In genomic region chr21:29230541-29231275, GRCh38 we compare ENCODE assay signal across 20 cellular contexts.
DNase-seq lines count a peak whose midpoint lies in the region; ATAC-seq and TF ChIP-seq lines count a peak whose summit lies in the region.
"Had no signal": no experiment of that assay in that cellular context is flagged by ENCODE, and none has a peak within 500 bp of the region (broad histone marks: within the 10 kb centered on the region; RNA-seq: fewer than 3 reads in every experiment).

No MANE protein-coding gene starts in this region.

- no peak for TF ChIP-seq EP300 in ovary (IDR thresholded peaks at IDR 0.05)

- H3K9me3 Mint-ChIP-seq in stimulated activated memory B cell treated with anti-CD40 and anti-IgM and Interleukin-4, amounts not matched to agents 10 μg/mL and 1 μg/mL and 100 μg/mL, for 72 hours: no peaks in the 10 kb centered on the region
- no peaks in the 10 kb centered on the region for H3K9me3 Mint-ChIP-seq in glutamatergic neuron (ENCODE audit: unreplicated experiment)
- H3K9me3 Mint-ChIP-seq: activated CD8-positive, alpha-beta T cell treated with anti-CD3 and anti-CD28 coated beads for 36 hours; activated T-helper 2 cell treated with anti-CD3 and anti-CD28 coated beads, Interferon-gamma antibody, Interleukin-2, Interleukin-4, amounts not matched to agents 10 μg/mL and 5 μg/mL and 100 μg/mL, durations not matched to agents 14 hours and 24 hours and 36 hours had no signal

- intact Hi-C loops in ovary (cut with DNase I): no loop called here

- H3K27ac Mint-ChIP-seq in stimulated activated memory B cell treated with anti-CD40 and anti-IgM and Interleukin-4, amounts not matched to agents 10 μg/mL and 1 μg/mL and 100 μg/mL, for 72 hours: peak overlapping the region; percentile 36
- no peak overlapping the region for H3K27ac Mint-ChIP-seq in glutamatergic neuron (ENCODE audit: unreplicated experiment)
- H3K27ac Mint-ChIP-seq: activated CD8-positive, alpha-beta T cell treated with anti-CD3 and anti-CD28 coated beads for 36 hours; activated T-helper 2 cell treated with anti-CD3 and anti-CD28 coated beads, Interferon-gamma antibody, Interleukin-2, Interleukin-4, amounts not matched to agents 10 μg/mL and 5 μg/mL and 100 μg/mL, durations not matched to agents 14 hours and 24 hours and 36 hours had no signal

- no peak for ATAC-seq in stimulated activated memory B cell treated with anti-CD40 and anti-IgM and Interleukin-4, amounts not matched to agents 10 μg/mL and 1 μg/mL and 100 μg/mL, for 72 hours
- no peak for ATAC-seq in GM19455 (IDR thresholded peaks at IDR 0.05; ENCODE audit: unreplicated experiment)
- ATAC-seq: activated CD8-positive, alpha-beta T cell treated with anti-CD3 and anti-CD28 coated beads for 36 hours had no signal

- H3K36me3 Mint-ChIP-seq in stimulated activated memory B cell treated with anti-CD40 and anti-IgM and Interleukin-4, amounts not matched to agents 10 μg/mL and 1 μg/mL and 100 μg/mL, for 72 hours: no peaks in the 10 kb centered on the region
- H3K36me3 Mint-ChIP-seq in glutamatergic neuron (ENCODE audit: unreplicated experiment): no peaks in the 10 kb centered on the region

- H3K9me3 ChIP-seq in WERI-Rb-1 (ENCODE audit: severe bottlenecking) (peaks cover 4% of the 10 kb centered on the region), ovary (no peaks in the 10 kb centered on the region)
- H3K9me3 ChIP-seq: SJSA1, tibial nerve had no signal

- H3K4me1 ChIP-seq in ovary (ENCODE audit: insufficient read depth): no peaks in the 10 kb centered on the region

- TF ChIP-seq POLR2A in ovary (IDR thresholded peaks at IDR 0.05): no peak

- no peak for TF ChIP-seq CTCF in WERI-Rb-1 (IDR thresholded peaks at IDR 0.05; ENCODE audit: low read depth, low read length)
- TF ChIP-seq CTCF in ovary (IDR thresholded peaks at IDR 0.05): no peak
- TF ChIP-seq CTCF in glutamatergic neuron (IDR thresholded peaks at IDR 0.05; ENCODE audit: partially characterized antibody, unreplicated experiment): no peak

- H3K27ac ChIP-seq in WERI-Rb-1: peak overlapping the region; percentile 77
- H3K27ac ChIP-seq in ovary: no peak overlapping the region
- H3K27ac ChIP-seq: 22Rv1, brain microvascular endothelial cell, SJSA1, tibial nerve had no signal

- no peaks in the 10 kb centered on the region for H3K27me3 Mint-ChIP-seq in stimulated activated memory B cell treated with anti-CD40 and anti-IgM and Interleukin-4, amounts not matched to agents 10 μg/mL and 1 μg/mL and 100 μg/mL, for 72 hours
- no peaks in the 10 kb centered on the region for H3K27me3 Mint-ChIP-seq in glutamatergic neuron (ENCODE audit: unreplicated experiment)

- H3K4me3 Mint-ChIP-seq in stimulated activated memory B cell treated with anti-CD40 and anti-IgM and Interleukin-4, amounts not matched to agents 10 μg/mL and 1 μg/mL and 100 μg/mL, for 72 hours: no peak overlapping the region
- H3K4me3 Mint-ChIP-seq in glutamatergic neuron (ENCODE audit: unreplicated experiment): no peak overlapping the region
- H3K4me3 Mint-ChIP-seq: activated CD8-positive, alpha-beta T cell treated with anti-CD3 and anti-CD28 coated beads for 36 hours had no signal

- WGBS in ovary, 3 donors: 78 to 88% (median 84%) methylated on average over 3 of the region's 3 CpGs

- H3K36me3 ChIP-seq in WERI-Rb-1 (no peaks in the 10 kb centered on the region), ovary (no peaks in the 10 kb centered on the region)
- H3K36me3 ChIP-seq: brain microvascular endothelial cell, SJSA1, tibial nerve had no signal

- H3K4me3 ChIP-seq in WERI-Rb-1 (ENCODE audit: low read depth, low read length): no peak overlapping the region
- no peak overlapping the region for H3K4me3 ChIP-seq in ovary
- H3K4me3 ChIP-seq: SJSA1, tibial nerve had no signal

- DNase-seq in NCI-H82 (lab: John Stamatoyannopoulos, UW): peak; percentile 34
- no peak for DNase-seq in NCI-H82 treated with DMSO at 0.1 percent for 48 hours (lab: John Stamatoyannopoulos, UW; ENCODE audit: unreplicated experiment)
- DNase-seq in WERI-Rb-1: peak; percentile 29
- DNase-seq in iris pigment epithelial cell (ENCODE audit: low read depth): peak; percentile 79
- no peak for DNase-seq in ovary
- DNase-seq in glutamatergic neuron: no peak
- DNase-seq: activated CD8-positive, alpha-beta T cell treated with anti-CD3 and anti-CD28 coated beads for 36 hours; brain microvascular endothelial cell; effector CD8-positive, alpha-beta T cell; HCEC 1CT; KBM-7; kidney; NCI-H345; posterior cingulate gyrus had no signal

- H3K27me3 ChIP-seq in WERI-Rb-1 (ENCODE audit: insufficient read depth, low read depth, severe bottlenecking) (no peaks in the 10 kb centered on the region), ovary (no peaks in the 10 kb centered on the region)
- H3K27me3 ChIP-seq: brain microvascular endothelial cell, SJSA1, tibial nerve had no signal

- H3K4me1 Mint-ChIP-seq in stimulated activated memory B cell treated with anti-CD40 and anti-IgM and Interleukin-4, amounts not matched to agents 10 μg/mL and 1 μg/mL and 100 μg/mL, for 72 hours: peaks cover 62% of the 10 kb centered on the region
- no peaks in the 10 kb centered on the region for H3K4me1 Mint-ChIP-seq in glutamatergic neuron (ENCODE audit: low read depth, unreplicated experiment)

Comparison
In these comparisons a context has a peak if more than half of its experiments do, and no peak if none do; other contexts are left out.
1. DNase-seq: peak in NCI-H82 (single experiment), WERI-Rb-1 (single experiment) and iris pigment epithelial cell (single experiment); none in NCI-H82 treated with DMSO at 0.1 percent for 48 hours (single experiment), ovary (0 of 5) and glutamatergic neuron (single experiment).